1 cellular context compared by ENCODE assay signal in the genomic region with DNA sequence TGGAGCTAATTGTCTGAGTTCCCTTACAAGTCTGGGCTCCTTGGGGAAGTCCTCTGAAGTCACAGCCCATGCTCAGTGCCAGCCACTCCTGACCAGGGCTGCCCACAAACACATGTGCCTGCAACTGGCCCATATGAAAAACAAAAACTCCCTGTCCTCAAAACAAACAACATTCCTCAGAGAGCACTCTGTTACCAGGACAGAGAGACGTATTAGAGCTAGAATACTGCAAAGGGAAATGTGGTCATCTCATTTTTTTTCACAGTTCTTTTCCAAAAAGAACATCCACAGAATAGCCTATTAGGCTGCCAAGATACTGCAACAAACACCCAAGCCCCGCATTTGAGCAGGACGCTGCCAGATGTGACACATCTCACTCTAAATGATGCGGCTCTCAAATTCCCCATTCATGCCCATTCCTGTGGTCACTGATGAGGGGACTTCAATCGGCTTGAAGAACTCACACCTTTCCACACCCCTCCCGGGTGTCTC.
TF ChIP-seq lines count a peak whose summit lies in the region.

No MANE protein-coding gene starts in this region.

TF ChIP-seq in H1, 55 proteins besides CTCF, POLR2A, EP300 and RAD21 (continued from another document):
- no peak for TF ChIP-seq PHF8 (conservative IDR thresholded peaks at IDR 0.05; ENCODE audit: low read depth, low read length)
- TF ChIP-seq, protein P1, sequence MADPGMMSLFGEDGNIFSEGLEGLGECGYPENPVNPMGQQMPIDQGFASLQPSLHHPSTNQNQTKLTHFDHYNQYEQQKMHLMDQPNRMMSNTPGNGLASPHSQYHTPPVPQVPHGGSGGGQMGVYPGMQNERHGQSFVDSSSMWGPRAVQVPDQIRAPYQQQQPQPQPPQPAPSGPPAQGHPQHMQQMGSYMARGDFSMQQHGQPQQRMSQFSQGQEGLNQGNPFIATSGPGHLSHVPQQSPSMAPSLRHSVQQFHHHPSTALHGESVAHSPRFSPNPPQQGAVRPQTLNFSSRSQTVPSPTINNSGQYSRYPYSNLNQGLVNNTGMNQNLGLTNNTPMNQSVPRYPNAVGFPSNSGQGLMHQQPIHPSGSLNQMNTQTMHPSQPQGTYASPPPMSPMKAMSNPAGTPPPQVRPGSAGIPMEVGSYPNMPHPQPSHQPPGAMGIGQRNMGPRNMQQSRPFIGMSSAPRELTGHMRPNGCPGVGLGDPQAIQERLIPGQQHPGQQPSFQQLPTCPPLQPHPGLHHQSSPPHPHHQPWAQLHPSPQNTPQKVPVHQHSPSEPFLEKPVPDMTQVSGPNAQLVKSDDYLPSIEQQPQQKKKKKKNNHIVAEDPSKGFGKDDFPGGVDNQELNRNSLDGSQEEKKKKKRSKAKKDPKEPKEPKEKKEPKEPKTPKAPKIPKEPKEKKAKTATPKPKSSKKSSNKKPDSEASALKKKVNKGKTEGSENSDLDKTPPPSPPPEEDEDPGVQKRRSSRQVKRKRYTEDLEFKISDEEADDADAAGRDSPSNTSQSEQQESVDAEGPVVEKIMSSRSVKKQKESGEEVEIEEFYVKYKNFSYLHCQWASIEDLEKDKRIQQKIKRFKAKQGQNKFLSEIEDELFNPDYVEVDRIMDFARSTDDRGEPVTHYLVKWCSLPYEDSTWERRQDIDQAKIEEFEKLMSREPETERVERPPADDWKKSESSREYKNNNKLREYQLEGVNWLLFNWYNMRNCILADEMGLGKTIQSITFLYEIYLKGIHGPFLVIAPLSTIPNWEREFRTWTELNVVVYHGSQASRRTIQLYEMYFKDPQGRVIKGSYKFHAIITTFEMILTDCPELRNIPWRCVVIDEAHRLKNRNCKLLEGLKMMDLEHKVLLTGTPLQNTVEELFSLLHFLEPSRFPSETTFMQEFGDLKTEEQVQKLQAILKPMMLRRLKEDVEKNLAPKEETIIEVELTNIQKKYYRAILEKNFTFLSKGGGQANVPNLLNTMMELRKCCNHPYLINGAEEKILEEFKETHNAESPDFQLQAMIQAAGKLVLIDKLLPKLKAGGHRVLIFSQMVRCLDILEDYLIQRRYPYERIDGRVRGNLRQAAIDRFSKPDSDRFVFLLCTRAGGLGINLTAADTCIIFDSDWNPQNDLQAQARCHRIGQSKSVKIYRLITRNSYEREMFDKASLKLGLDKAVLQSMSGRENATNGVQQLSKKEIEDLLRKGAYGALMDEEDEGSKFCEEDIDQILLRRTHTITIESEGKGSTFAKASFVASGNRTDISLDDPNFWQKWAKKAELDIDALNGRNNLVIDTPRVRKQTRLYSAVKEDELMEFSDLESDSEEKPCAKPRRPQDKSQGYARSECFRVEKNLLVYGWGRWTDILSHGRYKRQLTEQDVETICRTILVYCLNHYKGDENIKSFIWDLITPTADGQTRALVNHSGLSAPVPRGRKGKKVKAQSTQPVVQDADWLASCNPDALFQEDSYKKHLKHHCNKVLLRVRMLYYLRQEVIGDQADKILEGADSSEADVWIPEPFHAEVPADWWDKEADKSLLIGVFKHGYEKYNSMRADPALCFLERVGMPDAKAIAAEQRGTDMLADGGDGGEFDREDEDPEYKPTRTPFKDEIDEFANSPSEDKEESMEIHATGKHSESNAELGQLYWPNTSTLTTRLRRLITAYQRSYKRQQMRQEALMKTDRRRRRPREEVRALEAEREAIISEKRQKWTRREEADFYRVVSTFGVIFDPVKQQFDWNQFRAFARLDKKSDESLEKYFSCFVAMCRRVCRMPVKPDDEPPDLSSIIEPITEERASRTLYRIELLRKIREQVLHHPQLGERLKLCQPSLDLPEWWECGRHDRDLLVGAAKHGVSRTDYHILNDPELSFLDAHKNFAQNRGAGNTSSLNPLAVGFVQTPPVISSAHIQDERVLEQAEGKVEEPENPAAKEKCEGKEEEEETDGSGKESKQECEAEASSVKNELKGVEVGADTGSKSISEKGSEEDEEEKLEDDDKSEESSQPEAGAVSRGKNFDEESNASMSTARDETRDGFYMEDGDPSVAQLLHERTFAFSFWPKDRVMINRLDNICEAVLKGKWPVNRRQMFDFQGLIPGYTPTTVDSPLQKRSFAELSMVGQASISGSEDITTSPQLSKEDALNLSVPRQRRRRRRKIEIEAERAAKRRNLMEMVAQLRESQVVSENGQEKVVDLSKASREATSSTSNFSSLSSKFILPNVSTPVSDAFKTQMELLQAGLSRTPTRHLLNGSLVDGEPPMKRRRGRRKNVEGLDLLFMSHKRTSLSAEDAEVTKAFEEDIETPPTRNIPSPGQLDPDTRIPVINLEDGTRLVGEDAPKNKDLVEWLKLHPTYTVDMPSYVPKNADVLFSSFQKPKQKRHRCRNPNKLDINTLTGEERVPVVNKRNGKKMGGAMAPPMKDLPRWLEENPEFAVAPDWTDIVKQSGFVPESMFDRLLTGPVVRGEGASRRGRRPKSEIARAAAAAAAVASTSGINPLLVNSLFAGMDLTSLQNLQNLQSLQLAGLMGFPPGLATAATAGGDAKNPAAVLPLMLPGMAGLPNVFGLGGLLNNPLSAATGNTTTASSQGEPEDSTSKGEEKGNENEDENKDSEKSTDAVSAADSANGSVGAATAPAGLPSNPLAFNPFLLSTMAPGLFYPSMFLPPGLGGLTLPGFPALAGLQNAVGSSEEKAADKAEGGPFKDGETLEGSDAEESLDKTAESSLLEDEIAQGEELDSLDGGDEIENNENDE (IDR thresholded peaks at IDR 0.05; ENCODE audit: insufficient replicate concordance, low read length): no peak
- no peak for TF ChIP-seq CTBP2 (IDR thresholded peaks at IDR 0.05; ENCODE audit: borderline replicate concordance, insufficient read depth, insufficient read length, low read length)
- TF ChIP-seq SP4 (IDR thresholded peaks at IDR 0.05; ENCODE audit: low read length): no peak
- no peak for TF ChIP-seq KDM5A (IDR thresholded peaks at IDR 0.05; ENCODE audit: low read length)
- no peak for TF ChIP-seq SUZ12 (IDR thresholded peaks at IDR 0.05; ENCODE audit: low read length)
- no peak for TF ChIP-seq KDM1A (IDR thresholded peaks at IDR 0.05; ENCODE audit: borderline replicate concordance, low read length)
- TF ChIP-seq SP2 (IDR thresholded peaks at IDR 0.05; ENCODE audit: low read length): no peak
- no peak for TF ChIP-seq EGR1 (IDR thresholded peaks at IDR 0.05; ENCODE audit: borderline replicate concordance, low read depth, low read length)
- TF ChIP-seq TBP (IDR thresholded peaks at IDR 0.05; ENCODE audit: low read depth, low read length): no peak
- no peak for TF ChIP-seq MAX (IDR thresholded peaks at IDR 0.05)
- no peak for TF ChIP-seq NRF1 (IDR thresholded peaks at IDR 0.05; ENCODE audit: low read depth, low read length)
- TF ChIP-seq NANOG (IDR thresholded peaks at IDR 0.05; ENCODE audit: insufficient read depth, low read depth, low read length, poor library complexity, severe bottlenecking): no peak
- TF ChIP-seq GTF2F1 (IDR thresholded peaks at IDR 0.05; ENCODE audit: borderline replicate concordance, low read depth, low read length): no peak
- TF ChIP-seq TAF1 (IDR thresholded peaks at IDR 0.05; ENCODE audit: low read depth, low read length): no peak
